Comparison of ENCODE assay signal across 1 cellular context in genomic region chr17:78962345-78962983, GRCh38.
TF ChIP-seq lines count a peak whose summit lies in the region.

No MANE protein-coding gene starts in this region.

TF ChIP-seq in SK-N-SH treated with all-trans-retinoic acid at 6 μM for 48 hours, 23 proteins besides CTCF, POLR2A, EP300 and RAD21 (continued from another document):
- no peak for TF ChIP-seq TSHZ2 (CRISPR knock-in tag; IDR thresholded peaks at IDR 0.05)
- TF ChIP-seq RARB (CRISPR knock-in tag; IDR thresholded peaks at IDR 0.05): no peak
- no peak for TF ChIP-seq CREB5 (CRISPR knock-in tag; IDR thresholded peaks at IDR 0.05; ENCODE audit: low read depth)
- no peak for TF ChIP-seq ZNF70 (CRISPR knock-in tag; IDR thresholded peaks at IDR 0.05)
- TF ChIP-seq CSDC2 (CRISPR knock-in tag; IDR thresholded peaks at IDR 0.05): no peak
- no peak for TF ChIP-seq POU6F1 (CRISPR knock-in tag; IDR thresholded peaks at IDR 0.05; ENCODE audit: borderline replicate concordance, low read depth)
- TF ChIP-seq BACH2 (CRISPR knock-in tag; IDR thresholded peaks at IDR 0.05; ENCODE audit: borderline replicate concordance): no peak
- TF ChIP-seq PATZ1 (CRISPR knock-in tag; IDR thresholded peaks at IDR 0.05; ENCODE audit: borderline replicate concordance): no peak
- no peak for TF ChIP-seq ZC3H10 (CRISPR knock-in tag; IDR thresholded peaks at IDR 0.05)
- TF ChIP-seq ZFP3 (CRISPR knock-in tag; IDR thresholded peaks at IDR 0.05): no peak
- TF ChIP-seq CSRNP3 (CRISPR knock-in tag; IDR thresholded peaks at IDR 0.05): no peak
- TF ChIP-seq ZFP30 (CRISPR knock-in tag; IDR thresholded peaks at IDR 0.05): no peak
